ENCODE assay signal across 8 cellular contexts in genomic region chr3:141051641-141052569, GRCh38. TPM values are rescaled to one million over a fixed set of nuclear protein-coding genes. Genes with fewer than 3 reads are reported as not detected.
A peak's percentile ranks its signal among the peaks of the same experiment; 100 is the strongest.
DNase-seq lines count a peak whose midpoint lies in the region; ATAC-seq and TF ChIP-seq lines count a peak whose summit lies in the region.

No MANE protein-coding gene starts in this region.

- 0% methylated on average over 16 of the region's 64 CpGs; no CpG with 5 or more reads in 1 of the 2 experiments for WGBS in IMR-90 (ENCODE audit: extremely low coverage in 2 of 2, insufficient read length in 1 of 2), 2 experiments

- no peaks in the 10 kb centered on the region for H3K79me1 ChIP-seq in IMR-90 (ENCODE audit: low read depth in 1 of 2, low read length in 2 of 2)

- no peaks in the 10 kb centered on the region for H3K9me3 Mint-ChIP-seq in Caco-2 (ENCODE audit: unreplicated experiment)

- H3K4me1 ChIP-seq in IMR-90 (ENCODE audit: control insufficient read depth, insufficient read depth, low read length) (no peaks in the 10 kb centered on the region; the same call in 1 of the 2 replicates), Caco-2 (no peaks in the 10 kb centered on the region)

- no peak overlapping the region for H3K4me3 Mint-ChIP-seq in Caco-2 (ENCODE audit: unreplicated experiment)

- H3K9me3 ChIP-seq in IMR-90 (ENCODE audit: control insufficient read depth, insufficient read depth, low read length) (no peaks in the 10 kb centered on the region), Caco-2 (no peaks in the 10 kb centered on the region)

- peak overlapping the region; percentile 64 for H2AFZ ChIP-seq in IMR-90 (replicated peaks; ENCODE audit: low read length, poor library complexity)

- no peaks in the 10 kb centered on the region for H4K20me1 ChIP-seq in IMR-90 (ENCODE audit: insufficient read depth, low read length)

- H3K4ac ChIP-seq in IMR-90 (ENCODE audit: low read depth, low read length): no peak overlapping the region

- no peak overlapping the region for H4K91ac ChIP-seq in IMR-90 (ENCODE audit: insufficient read depth, low read depth, low read length)

- no peak overlapping the region for H3K27ac ChIP-seq in IMR-90 (ENCODE audit: insufficient read depth, low read length)
- H3K27ac ChIP-seq in RWPE1: no peak overlapping the region

- H3K36me3 ChIP-seq in IMR-90 (ENCODE audit: control insufficient read depth, insufficient read depth, low read length): no peaks in the 10 kb centered on the region
- H3K36me3 ChIP-seq in Caco-2 (ENCODE audit: control insufficient read depth, insufficient read depth, low read length): no peaks in the 10 kb centered on the region

- no peak overlapping the region for H2BK20ac ChIP-seq in IMR-90 (ENCODE audit: low read depth, low read length)

- no peak overlapping the region for H3K18ac ChIP-seq in IMR-90 (ENCODE audit: low read depth, low read length)

- CTCF ChIA-PET in IMR-90 (lab: Yijun Ruan, JAX) (no interaction called here), Caco-2 (lab: Charles Lee) (no interaction called here), RWPE1 (lab: Yijun Ruan, JAX) (interaction anchor here (0.6 to 1.0 kb wide), 3 partner anchors 12 to 54 kb away, joined by 3 to 4 read pairs (median 4); no protein-coding TSS in a partner anchor)

- H2BK5ac ChIP-seq in IMR-90 (ENCODE audit: low read depth, low read length, poor library complexity, severe bottlenecking): no peak overlapping the region

- dilution Hi-C loops in IMR-90 (cut with HindIII; ENCODE audit: low sequenced_read_pairs, unreplicated experiment): no loop called here

- no peaks in the 10 kb centered on the region for H3K4me1 Mint-ChIP-seq in Caco-2 (ENCODE audit: low read depth, unreplicated experiment)

- H3K36me3 Mint-ChIP-seq in Caco-2 (ENCODE audit: insufficient read depth, unreplicated experiment): no peaks in the 10 kb centered on the region

- in situ Hi-C loops in IMR-90 (cut with MboI; ENCODE audit: low sequenced_read_pairs): no loop called here

- H3K4me3 ChIP-seq in AG10803 (ENCODE audit: low read length) (peak overlapping the region; percentile 12; the same call in 1 of the 2 replicates), IMR-90 (ENCODE audit: insufficient read depth, low read depth, low read length) (peak overlapping the region; percentile 11; the same call in 1 of the 2 replicates), Caco-2 (ENCODE audit: low read depth, low read length) (no peak overlapping the region)

- H2BK120ac ChIP-seq in IMR-90 (ENCODE audit: low read depth, low read length): no peak overlapping the region

- POLR2A ChIA-PET in IMR-90 (lab: Charles Lee; ENCODE audit: unreplicated experiment): no interaction called here
- POLR2A ChIA-PET in Caco-2 (lab: Charles Lee): no interaction called here
- POLR2A ChIA-PET in RWPE1 (lab: Yijun Ruan, JAX; ENCODE audit: low non-redundant PET): no interaction called here

- no peak overlapping the region for H2AK5ac ChIP-seq in IMR-90 (ENCODE audit: low read depth, low read length)

- H3K23ac ChIP-seq in IMR-90 (ENCODE audit: low read depth, low read length): no peak overlapping the region

- no peak overlapping the region for H3K56ac ChIP-seq in IMR-90 (ENCODE audit: extremely low read depth, insufficient read depth, low read length)

- no peaks in the 10 kb centered on the region for H3K9me1 ChIP-seq in IMR-90 (ENCODE audit: insufficient read depth, low read length)

- no peak overlapping the region for H3K9ac ChIP-seq in IMR-90 (ENCODE audit: low read depth, low read length)

- no peak for TF ChIP-seq RAD21 in IMR-90 (IDR thresholded peaks at IDR 0.05; ENCODE audit: low read length)

- TF ChIP-seq CTCF in AG10803 (conservative IDR thresholded peaks at IDR 0.05; ENCODE audit: low read length): no peak
- TF ChIP-seq CTCF in IMR-90 (conservative IDR thresholded peaks at IDR 0.05; ENCODE audit: low read depth, low read length): no peak
- no peak for TF ChIP-seq CTCF in Caco-2 (IDR thresholded peaks at IDR 0.05; ENCODE audit: insufficient read depth in 1 of 2, low read depth in 1 of 2, low read length in 1 of 2, severe bottlenecking in 1 of 2, unreplicated experiment in 1 of 2)
- TF ChIP-seq CTCF in RWPE1 (conservative IDR thresholded peaks at IDR 0.05; ENCODE audit: low read depth): no peak

- intact Hi-C loops in IMR-90 (cut with micrococcal nuclease): no loop called here
- intact Hi-C loops in Caco-2 (cut with micrococcal nuclease; ENCODE audit: unreplicated experiment): no loop called here

- no peak for DNase-seq in AG10803 (ENCODE audit: low read depth)
- DNase-seq in IMR-90: peak; percentile 2
- DNase-seq in dermis blood vessel endothelial cell: peak; percentile 18
- DNase-seq in myocyte (ENCODE audit: low read depth): peak; percentile 47
- no peak for DNase-seq in GDM1 (lab: John Stamatoyannopoulos, UW)
- no peak for DNase-seq in Caco-2
- no peak for DNase-seq in RWPE1 (ENCODE audit: low spot score)

- no peak overlapping the region for H2AK9ac ChIP-seq in IMR-90 (replicated peaks; ENCODE audit: low read depth, low read length, poor library complexity)

- H4K8ac ChIP-seq in IMR-90 (ENCODE audit: low read depth in 2 of 2, low read length in 2 of 2): no peak overlapping the region

- H3K27ac Mint-ChIP-seq in Caco-2 (ENCODE audit: unreplicated experiment): no peak overlapping the region

- no peak overlapping the region for H4K5ac ChIP-seq in IMR-90 (ENCODE audit: low read depth, low read length)

- H3K27me3 Mint-ChIP-seq in Caco-2 (ENCODE audit: insufficient read depth, unreplicated experiment): peaks cover 7% of the 10 kb centered on the region

- ATAC-seq in IMR-90 (ENCODE audit: low read depth) (peak; percentile 42), GM21786 (IDR thresholded peaks at IDR 0.05; ENCODE audit: unreplicated experiment) (no peak)

- no peak for TF ChIP-seq POLR2A in IMR-90 (IDR thresholded peaks at IDR 0.05; ENCODE audit: low read depth, low read length)

- H3K14ac ChIP-seq in IMR-90 (replicated peaks; ENCODE audit: low read depth, low read length): no peak overlapping the region

- no peak overlapping the region for H2BK15ac ChIP-seq in IMR-90 (ENCODE audit: low read depth, low read length)

- H3K4me2 ChIP-seq in IMR-90 (ENCODE audit: low read depth, low read length): peak overlapping the region; percentile 33; the same call in 1 of the 2 replicates

- BruUV-seq in IMR-90 (replicated peaks; lab: Mats Ljungman, UMichigan) (no TSS peak), Caco-2 (replicated peaks; lab: Mats Ljungman, UMichigan) (no TSS peak)

- H3K27me3 ChIP-seq in IMR-90 (ENCODE audit: control insufficient read depth, insufficient read depth, low read length) (peaks cover 50% of the 10 kb centered on the region), Caco-2 (replicated peaks; ENCODE audit: control insufficient read depth, insufficient read depth, low read length) (no peaks in the 10 kb centered on the region)

TF ChIP-seq in IMR-90, 13 proteins besides CTCF, POLR2A, EP300 and RAD21:
- no peak for TF ChIP-seq FOS (IDR thresholded peaks at IDR 0.05; ENCODE audit: low read depth, low read length)
- no peak for TF ChIP-seq RFX5 (IDR thresholded peaks at IDR 0.05; ENCODE audit: low read depth, low read length)

RNA-seq across cellular contexts. Expression of gene SPSB4, which starts 0.8 kb away (rescaled TPM):
- total RNA-seq in IMR-90 (2012; rRNA removed) (not detected in 2 replicates), dermis blood vessel endothelial cell (0.05 TPM in 1 of 2 replicates, not detected in the other), myocyte (0.88 and 1.4 TPM in 2 replicates), Caco-2 (2022) (not detected in 2 replicates)
- polyA plus RNA-seq in IMR-90 (2012; rRNA removed): not detected in 2 replicates
- polyA plus RNA-seq in IMR-90 (2012; cell fraction: cytosol; rRNA removed): not detected in 2 replicates
- polyA plus RNA-seq in IMR-90 (2012; cell fraction: nucleus; rRNA removed; ENCODE audit: low replicate concordance): not detected in 2 replicates
- polyA plus RNA-seq in myocyte (2012): 0.25 TPM

Comparison
In these comparisons a context has a peak if more than half of its experiments do, and no peak if none do; other contexts are left out.
1. DNase-seq: peak in IMR-90 (single experiment), dermis blood vessel endothelial cell (single experiment) and myocyte (single experiment); none in AG10803 (single experiment), GDM1 (single experiment), Caco-2 (0 of 2) and RWPE1 (single experiment).